Comparison of ENCODE assay signal across 1 cellular context in the genomic region with DNA sequence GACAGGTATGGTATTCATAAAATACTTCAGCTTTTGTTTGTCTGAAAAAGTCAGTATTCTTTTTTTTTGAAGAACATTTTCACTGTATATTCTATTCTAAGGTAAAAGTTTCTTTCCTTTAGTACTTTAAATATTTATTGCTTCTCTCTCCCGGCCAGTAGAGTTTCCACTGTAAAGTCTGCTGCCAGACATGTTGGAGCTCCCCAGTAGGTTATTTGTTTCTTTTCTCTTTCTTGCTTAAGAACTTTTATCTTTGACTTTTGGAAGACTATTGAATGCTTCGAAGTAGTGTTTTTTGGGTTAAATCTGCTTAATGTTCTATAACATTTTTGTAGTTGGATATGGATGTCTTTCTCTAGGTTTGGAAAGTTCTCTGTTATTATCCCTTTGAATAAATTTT.
TF ChIP-seq lines count a peak whose summit lies in the region.

No MANE protein-coding gene starts in this region.

TF ChIP-seq in GM23338, 12 proteins besides CTCF, POLR2A, EP300 and RAD21:
- peak; percentile 93 for TF ChIP-seq EZH2 (IDR thresholded peaks at IDR 0.05; ENCODE audit: low read depth, unreplicated experiment)
TF ChIP-seq in GM23338: peak in this region for 1; not testable (repeated sequence) for 11.
